10 cellular contexts compared by ENCODE assay signal in genomic region chr18:33579147-33579867, GRCh38. TPM values are rescaled to one million over a fixed set of nuclear protein-coding genes. Genes with fewer than 3 reads are reported as not detected.
DNase-seq lines count a peak whose midpoint lies in the region; ATAC-seq and TF ChIP-seq lines count a peak whose summit lies in the region.
"Had no signal": no experiment of that assay in that cellular context is flagged by ENCODE, and none has a peak within 500 bp of the region (broad histone marks: within the 10 kb centered on the region; RNA-seq: fewer than 3 reads in every experiment).

No MANE protein-coding gene starts in this region.

- no peaks in the 10 kb centered on the region for H4K20me1 ChIP-seq in osteoblast (ENCODE audit: insufficient read depth, low read length)

- no peaks in the 10 kb centered on the region for H3K9me3 ChIP-seq in osteoblast (ENCODE audit: low read depth, low read length)
- H3K9me3 ChIP-seq in CD8-positive, alpha-beta T cell (ENCODE audit: low read length): no peaks in the 10 kb centered on the region

- no peak overlapping the region for H3K27ac Mint-ChIP-seq in CD8-positive, alpha-beta T cell
- H3K27ac Mint-ChIP-seq: effector memory CD8-positive, alpha-beta T cell; T-helper 1 cell treated with Interleukin-12 subunit alpha and Interleukin-12 subunit beta and Interleukin-4 antibody, amounts not matched to agents 30 μg/mL and 1 μg/mL, for 36 hours had no signal

- H3K36me3 ChIP-seq in osteoblast (ENCODE audit: insufficient read depth, low read length): no peaks in the 10 kb centered on the region
- H3K36me3 ChIP-seq in CD8-positive, alpha-beta T cell (ENCODE audit: insufficient read depth, low read length): no peaks in the 10 kb centered on the region

- peaks cover 50% of the 10 kb centered on the region for H3K27me3 ChIP-seq in osteoblast (ENCODE audit: insufficient read depth, low read length)
- no peaks in the 10 kb centered on the region for H3K27me3 ChIP-seq in CD8-positive, alpha-beta T cell (ENCODE audit: insufficient read depth, low read length)

- H3K4me3 ChIP-seq in fibroblast of mammary gland (ENCODE audit: control insufficient read depth, low read depth, low read length) (peak overlapping the region; percentile 34), osteoblast (ENCODE audit: insufficient read depth, low read length) (no peak overlapping the region)
- no peak overlapping the region for H3K4me3 ChIP-seq in CD8-positive, alpha-beta T cell (ENCODE audit: low read depth, low read length)

- DNase-seq in Caki2 (ENCODE audit: low read depth) (peak; percentile 3), NCI-H510A (lab: John Stamatoyannopoulos, UW) (peak; percentile 55), fibroblast of mammary gland (ENCODE audit: low read depth) (no peak), osteoblast (ENCODE audit: insufficient read length, low spot score, missing footprints) (peak; percentile 72)
- no peak for DNase-seq in CD8-positive, alpha-beta T cell
- DNase-seq: effector memory CD8-positive, alpha-beta T cell had no signal

- no peaks in the 10 kb centered on the region for H3K36me3 Mint-ChIP-seq in CD8-positive, alpha-beta T cell

- H3K27ac ChIP-seq in osteoblast (ENCODE audit: low read depth, low read length): no peak overlapping the region
- no peak overlapping the region for H3K27ac ChIP-seq in CD8-positive, alpha-beta T cell (ENCODE audit: low read depth, low read length)

- in situ Hi-C loops in Caki2 (cut with HindIII; ENCODE audit: low pct_unique_long_range_greater_than_20kb, low sequenced_read_pairs): no loop called here

- TF ChIP-seq CTCF in fibroblast of mammary gland (conservative IDR thresholded peaks at IDR 0.05; ENCODE audit: control insufficient read depth, insufficient read depth, low read depth, low read length) (no peak), osteoblast (IDR thresholded peaks at IDR 0.05; ENCODE audit: extremely low read depth, low read depth, low read length) (no peak)
- TF ChIP-seq CTCF in CD8-positive, alpha-beta T cell (IDR thresholded peaks at IDR 0.05): no peak

- no peaks in the 10 kb centered on the region for H3K4me1 ChIP-seq in osteoblast (ENCODE audit: insufficient read depth, low read length)
- H3K4me1 ChIP-seq in CD8-positive, alpha-beta T cell (ENCODE audit: insufficient read depth, low read length): no peaks in the 10 kb centered on the region

- H3K4me2 ChIP-seq in osteoblast (ENCODE audit: insufficient read depth, low read length): peak overlapping the region; percentile 48

- H3K79me2 ChIP-seq in osteoblast (ENCODE audit: insufficient read depth, low read length): no peaks in the 10 kb centered on the region

- intact Hi-C loops in CD8-positive, alpha-beta T cell (cut with DNase I, micrococcal nuclease): no loop called here

- H2AFZ ChIP-seq in osteoblast (ENCODE audit: low read length): no peak overlapping the region

- peaks cover 4% of the 10 kb centered on the region for H3K4me1 Mint-ChIP-seq in CD8-positive, alpha-beta T cell (ENCODE audit: low read depth)

- peaks cover 2% of the 10 kb centered on the region for H3K9me3 Mint-ChIP-seq in CD8-positive, alpha-beta T cell
- H3K9me3 Mint-ChIP-seq: T-helper 1 cell treated with Interleukin-12 subunit alpha and Interleukin-12 subunit beta and Interleukin-4 antibody, amounts not matched to agents 30 μg/mL and 1 μg/mL, for 36 hours had no signal

- CTCF ChIA-PET in CD8-positive, alpha-beta T cell (lab: Charles Lee): no interaction called here

- POLR2A ChIA-PET in CD8-positive, alpha-beta T cell (lab: Charles Lee): no interaction called here

- peaks cover 5% of the 10 kb centered on the region for H3K27me3 Mint-ChIP-seq in CD8-positive, alpha-beta T cell (ENCODE audit: low read depth)

- no peak for ATAC-seq in esophagus mucosa
- ATAC-seq in HG02884 (IDR thresholded peaks at IDR 0.05; ENCODE audit: unreplicated experiment): no peak
- ATAC-seq in CD8-positive, alpha-beta T cell: no peak
- no peak for ATAC-seq in GM21447 (IDR thresholded peaks at IDR 0.05; ENCODE audit: unreplicated experiment)
- ATAC-seq: effector memory CD8-positive, alpha-beta T cell had no signal

- H3K4me3 Mint-ChIP-seq in CD8-positive, alpha-beta T cell: no peak overlapping the region
- H3K4me3 Mint-ChIP-seq: effector memory CD8-positive, alpha-beta T cell; T-helper 1 cell treated with Interleukin-12 subunit alpha and Interleukin-12 subunit beta and Interleukin-4 antibody, amounts not matched to agents 30 μg/mL and 1 μg/mL, for 36 hours had no signal

RNA-seq across cellular contexts. Expression of gene ASXL3, which starts 1.3 kb away (rescaled TPM):
- total RNA-seq in Caki2 (2014; rRNA removed; shearing (Covaris generic); ENCODE audit: low replicate concordance): not detected in 2 replicates
- not detected in 2 replicates for total RNA-seq in osteoblast
- total RNA-seq in esophagus mucosa: 0.32 TPM
- total RNA-seq in CD8-positive, alpha-beta T cell: not detected

Comparison
In these comparisons a context has a peak if more than half of its experiments do, and no peak if none do; other contexts are left out.
1. DNase-seq: peak in Caki2 (single experiment), NCI-H510A (single experiment) and osteoblast (single experiment); none in fibroblast of mammary gland (single experiment) and CD8-positive, alpha-beta T cell (0 of 7).